In the genomic region with DNA sequence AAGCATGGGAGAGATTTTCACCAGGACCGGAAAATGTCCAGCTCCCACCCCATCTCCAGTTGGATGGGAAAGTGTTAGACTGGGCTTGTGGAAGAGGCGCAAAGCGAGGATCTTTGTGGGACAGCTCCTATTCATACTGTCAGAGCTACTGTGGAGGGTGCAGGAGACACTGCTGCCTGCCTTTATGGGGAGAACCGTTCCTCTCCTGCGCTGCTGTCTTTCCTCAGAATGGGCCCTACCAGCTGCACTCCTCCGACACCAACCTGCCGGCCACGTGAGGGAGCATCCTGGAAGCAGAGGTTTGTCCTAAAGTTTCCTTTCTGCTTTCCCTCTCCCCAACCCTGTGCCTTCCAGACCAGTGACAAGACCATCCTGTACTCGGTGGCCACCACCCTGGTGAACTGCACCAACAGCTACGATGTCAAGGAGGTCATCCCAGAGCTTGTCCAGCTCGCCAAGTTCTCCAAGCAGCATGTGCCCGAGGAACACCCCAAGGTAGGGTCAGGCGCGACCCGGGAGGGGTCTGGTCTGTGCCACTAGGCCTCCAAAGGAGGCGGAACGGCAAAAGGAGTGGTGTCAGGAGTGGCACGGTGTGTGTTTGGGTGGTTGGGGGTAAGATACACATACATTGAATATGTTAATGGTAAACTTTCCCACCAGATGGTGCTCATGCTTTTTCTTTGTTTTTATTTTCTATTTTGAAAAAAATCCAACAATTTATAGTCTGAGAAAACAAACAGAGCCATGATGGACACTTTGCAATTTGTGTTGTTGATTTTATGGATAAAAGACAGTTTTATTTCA, we compare ENCODE assay signal across 8 cellular contexts. TPM values are rescaled to one million over a fixed set of nuclear protein-coding genes. Genes with fewer than 3 reads are reported as not detected.
DNase-seq lines count a peak whose midpoint lies in the region; ATAC-seq and TF ChIP-seq lines count a peak whose summit lies in the region.

No MANE protein-coding gene starts in this region.

- DNase-seq in 8988T (peak; percentile 41), GM13976 (ENCODE audit: low spot score) (peak; percentile 63), fibroblast of villous mesenchyme (ENCODE audit: low read depth) (peak; percentile 23), HuH-7 (ENCODE audit: low spot score) (no peak), NCI-H1694 treated with DMSO at 0.1 percent for 48 hours (lab: John Stamatoyannopoulos, UW) (no peak)
- no peak for DNase-seq in activated CD4-positive, alpha-beta memory T cell treated with anti-CD3 and anti-CD28 coated beads, Interleukin-2, amount 10 ng/mL, durations not matched to agents 7 days and 5 days

- CTCF ChIA-PET in activated CD4-positive, alpha-beta memory T cell treated with anti-CD3 and anti-CD28 coated beads, Interleukin-2, amount 10 ng/mL, durations not matched to agents 7 days and 5 days (lab: Charles Lee), result interaction anchor here (0.7 to 1.5 kb wide), 10 partner anchors 42 to 577 kb away, joined by 3 to 8 read pairs (median 4); partner anchors contain the start of gene SLFN5

- no peaks in the 10 kb centered on the region for H3K36me3 Mint-ChIP-seq in activated CD4-positive, alpha-beta memory T cell treated with anti-CD3 and anti-CD28 coated beads, Interleukin-2, amount 10 ng/mL, durations not matched to agents 7 days and 5 days (ENCODE audit: low read depth)

- H3K4me3 ChIP-seq in fibroblast of villous mesenchyme (ENCODE audit: low read depth, low read length), result no peak overlapping the region

- H3K9me3 Mint-ChIP-seq in activated CD4-positive, alpha-beta memory T cell treated with anti-CD3 and anti-CD28 coated beads, Interleukin-2, amount 10 ng/mL, durations not matched to agents 7 days and 5 days, result no peaks in the 10 kb centered on the region

- H3K27me3 Mint-ChIP-seq in activated CD4-positive, alpha-beta memory T cell treated with anti-CD3 and anti-CD28 coated beads, Interleukin-2, amount 10 ng/mL, durations not matched to agents 7 days and 5 days, result no peaks in the 10 kb centered on the region

- TF ChIP-seq CTCF in GM13976 (IDR thresholded peaks at IDR 0.05; ENCODE audit: borderline replicate concordance, control extremely low read depth, extremely low read depth, insufficient read depth, missing control alignments), result no peak
- peak; percentile 20 for TF ChIP-seq CTCF in fibroblast of villous mesenchyme (IDR thresholded peaks at IDR 0.05; ENCODE audit: insufficient read depth, low read depth, low read length)

- H3K4me3 Mint-ChIP-seq in activated CD4-positive, alpha-beta memory T cell treated with anti-CD3 and anti-CD28 coated beads, Interleukin-2, amount 10 ng/mL, durations not matched to agents 7 days and 5 days, result no peak overlapping the region

- H3K27ac Mint-ChIP-seq in activated CD4-positive, alpha-beta memory T cell treated with anti-CD3 and anti-CD28 coated beads, Interleukin-2, amount 10 ng/mL, durations not matched to agents 7 days and 5 days, result peak overlapping the region; percentile 26

- in situ Hi-C loops in GM13976 (cut with MboI; ENCODE audit: low sequenced_read_pairs, unreplicated experiment), result loop anchor here (25.0 kb wide), 1 partner anchor 566 kb away; the partner anchor contains the start of gene RASL10B

- POLR2A ChIA-PET in activated CD4-positive, alpha-beta memory T cell treated with anti-CD3 and anti-CD28 coated beads, Interleukin-2, amount 10 ng/mL, durations not matched to agents 7 days and 5 days (lab: Charles Lee), result interaction anchor here (1.0 to 2.7 kb wide), 7 partner anchors 10 to 417 kb away, joined by 3 to 16 read pairs (median 6); partner anchors contain the start of gene SLFN5

- ATAC-seq in GM21737 (IDR thresholded peaks at IDR 0.05; ENCODE audit: unreplicated experiment) (no peak), GM18870 (IDR thresholded peaks at IDR 0.05; ENCODE audit: unreplicated experiment) (no peak)

- peaks cover 23% of the 10 kb centered on the region for H3K4me1 Mint-ChIP-seq in activated CD4-positive, alpha-beta memory T cell treated with anti-CD3 and anti-CD28 coated beads, Interleukin-2, amount 10 ng/mL, durations not matched to agents 7 days and 5 days

RNA-seq across cellular contexts. Expression of gene SLC35G3, which starts 23.0 kb away (rescaled TPM):
- not detected for total RNA-seq in activated CD4-positive, alpha-beta memory T cell treated with anti-CD3 and anti-CD28 coated beads, Interleukin-2, amount 10 ng/mL, durations not matched to agents 7 days and 5 days
- not detected in 2 replicates for total RNA-seq in fibroblast of villous mesenchyme

RNA-seq across cellular contexts. Expression of gene UNC45B, which starts 23.6 kb away (rescaled TPM):
- total RNA-seq in activated CD4-positive, alpha-beta memory T cell treated with anti-CD3 and anti-CD28 coated beads, Interleukin-2, amount 10 ng/mL, durations not matched to agents 7 days and 5 days, result under 1 TPM; 0.18 to 0.25 TPM
- not detected in 2 replicates for total RNA-seq in fibroblast of villous mesenchyme

RNA-seq across cellular contexts. Expression of gene NLE1, which starts 29.1 kb away (rescaled TPM):
- total RNA-seq in activated CD4-positive, alpha-beta memory T cell treated with anti-CD3 and anti-CD28 coated beads, Interleukin-2, amount 10 ng/mL, durations not matched to agents 7 days and 5 days, result 10 to 100 TPM; 13.4 to 14.0 TPM
- total RNA-seq in fibroblast of villous mesenchyme, result 13.8 and 16.1 TPM in 2 replicates

RNA-seq across cellular contexts. Expression of gene FNDC8, which starts 49.8 kb away (rescaled TPM):
- not detected for total RNA-seq in activated CD4-positive, alpha-beta memory T cell treated with anti-CD3 and anti-CD28 coated beads, Interleukin-2, amount 10 ng/mL, durations not matched to agents 7 days and 5 days
- total RNA-seq in fibroblast of villous mesenchyme, result not detected in 2 replicates

RNA-seq across cellular contexts. Expression of gene RAD51D, which starts 51.5 kb away (rescaled TPM):
- 10 to 100 TPM; 25.6 to 25.9 TPM for total RNA-seq in activated CD4-positive, alpha-beta memory T cell treated with anti-CD3 and anti-CD28 coated beads, Interleukin-2, amount 10 ng/mL, durations not matched to agents 7 days and 5 days
- total RNA-seq in fibroblast of villous mesenchyme, result 8.6 and 12.6 TPM in 2 replicates

Comparison
In these comparisons a context has a peak if more than half of its experiments do, and no peak if none do; other contexts are left out.
1. DNase-seq: peak in 8988T (single experiment), GM13976 (single experiment) and fibroblast of villous mesenchyme (single experiment); none in activated CD4-positive, alpha-beta memory T cell treated with anti-CD3 and anti-CD28 coated beads, Interleukin-2, amount 10 ng/mL, durations not matched to agents 7 days and 5 days (single experiment), HuH-7 (single experiment) and NCI-H1694 treated with DMSO at 0.1 percent for 48 hours (single experiment).